Comparison of ENCODE assay signal across 9 cellular contexts in the genomic region with DNA sequence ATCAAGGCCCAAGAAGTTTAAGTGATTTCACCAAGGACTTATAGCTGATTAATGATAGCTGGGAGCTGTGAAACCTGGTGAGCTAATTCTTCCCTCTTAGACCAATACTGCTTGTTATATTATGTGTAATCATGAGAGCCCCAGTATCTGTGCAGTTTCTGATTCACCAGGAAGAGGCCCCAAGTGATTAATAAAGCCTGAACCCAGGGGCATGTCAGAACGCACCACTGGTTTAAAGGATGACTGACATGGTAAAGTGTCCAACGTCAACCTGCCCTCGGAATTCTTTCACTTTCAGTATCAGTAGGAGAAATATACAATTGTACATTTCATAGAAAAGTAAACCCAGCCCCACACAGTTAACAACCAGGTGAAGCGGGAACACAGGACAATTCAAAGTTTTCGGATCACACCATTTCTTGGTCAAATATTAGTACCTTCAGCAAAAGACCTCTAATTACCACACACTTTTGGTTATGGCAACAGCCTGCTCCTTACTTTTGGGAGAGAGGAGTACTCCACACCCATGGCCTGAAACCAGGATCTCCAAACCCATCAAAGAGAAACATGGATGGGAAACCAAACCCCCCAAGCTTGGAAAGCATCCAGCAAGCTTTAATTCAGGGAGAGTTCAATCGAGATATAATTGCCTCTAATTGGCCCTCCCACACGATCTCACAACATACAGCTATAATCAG. TPM values are rescaled to one million over a fixed set of nuclear protein-coding genes. Genes with fewer than 3 reads are reported as not detected.
DNase-seq lines count a peak whose midpoint lies in the region; ATAC-seq and TF ChIP-seq lines count a peak whose summit lies in the region.
"Had no signal": no experiment of that assay in that cellular context is flagged by ENCODE, and none has a peak within 500 bp of the region (broad histone marks: within the 10 kb centered on the region; RNA-seq: fewer than 3 reads in every experiment).

No MANE protein-coding gene starts in this region.

- ATAC-seq in GM19025 (IDR thresholded peaks at IDR 0.05; ENCODE audit: low read depth, unreplicated experiment) (peak; percentile 95), HG03139 (IDR thresholded peaks at IDR 0.05; ENCODE audit: unreplicated experiment) (peak; percentile 92)

- DNase-seq in activated CD4-positive, alpha-beta T cell treated with anti-CD3 and anti-CD28 coated beads for 48 hours = peak; percentile 63
- DNase-seq in glomerular visceral epithelial cell (ENCODE audit: extremely low spot score) (peak; percentile 87), islet precursor cell (no peak), prostate gland (ENCODE audit: low spot score) (no peak)
- DNase-seq in stimulated activated CD4-positive, alpha-beta T cell treated with anti-CD3 and anti-CD28 coated beads, Interleukin-4, amount 100 ng/mL, for 48 hours (ENCODE audit: low read depth in 2 of 2) = peak; percentile 25 to 49

- H3K9me3 ChIP-seq in BLaER1 (peaks cover 35% of the 10 kb centered on the region), prostate gland (no peaks in the 10 kb centered on the region)

- WGBS in prostate gland = 37% methylated on average over 7 of the region's 7 CpGs

- intact Hi-C loops in prostate gland (cut with DNase I) = no loop called here

- H3K9ac ChIP-seq in BLaER1 = peak overlapping the region; percentile 56

- peak overlapping the region; percentile 35 for H3K4me3 ChIP-seq in BLaER1
- peak overlapping the region in 1 of 2 donors; percentile 0 for H3K4me3 ChIP-seq in prostate gland

- H3K36me3 ChIP-seq in BLaER1 (no peaks in the 10 kb centered on the region), prostate gland (no peaks in the 10 kb centered on the region)

- TF ChIP-seq CTCF in prostate gland (IDR thresholded peaks at IDR 0.05) = no peak

- peaks cover 22% of the 10 kb centered on the region for H3K4me1 ChIP-seq in BLaER1
- H3K4me1 ChIP-seq in prostate gland (replicated peaks) = peaks cover 2% of the 10 kb centered on the region

- no peaks in the 10 kb centered on the region for H3K27me3 ChIP-seq in BLaER1
- H3K27me3 ChIP-seq in prostate gland (replicated peaks; ENCODE audit: insufficient read depth) = no peaks in the 10 kb centered on the region

- H3K27ac ChIP-seq in BLaER1 = peak overlapping the region; percentile 52
- peak overlapping the region in 1 of 2 donors; percentile 7 for H3K27ac ChIP-seq in prostate gland
- H3K27ac ChIP-seq: HL-60 had no signal

- H3K4me2 ChIP-seq in BLaER1 = peak overlapping the region; percentile 70

- H4K20me1 ChIP-seq in BLaER1 = no peaks in the 10 kb centered on the region

- no peak for TF ChIP-seq POLR2A in prostate gland (IDR thresholded peaks at IDR 0.05)

RNA-seq across cellular contexts. Expression of a gene that starts 28.5 kb away (rescaled TPM):
- 10 to 100 TPM; 13.5 to 15.4 TPM for total RNA-seq in prostate gland

Comparison
In these comparisons a context has a peak if more than half of its experiments do, and no peak if none do; other contexts are left out.
1. DNase-seq: peak in activated CD4-positive, alpha-beta T cell treated with anti-CD3 and anti-CD28 coated beads for 48 hours (single experiment), glomerular visceral epithelial cell (single experiment) and stimulated activated CD4-positive, alpha-beta T cell treated with anti-CD3 and anti-CD28 coated beads, Interleukin-4, amount 100 ng/mL, for 48 hours (2 of 2); none in islet precursor cell (single experiment) and prostate gland (single experiment).